ENCODE assay signal across 1 cellular context in the genomic region with DNA sequence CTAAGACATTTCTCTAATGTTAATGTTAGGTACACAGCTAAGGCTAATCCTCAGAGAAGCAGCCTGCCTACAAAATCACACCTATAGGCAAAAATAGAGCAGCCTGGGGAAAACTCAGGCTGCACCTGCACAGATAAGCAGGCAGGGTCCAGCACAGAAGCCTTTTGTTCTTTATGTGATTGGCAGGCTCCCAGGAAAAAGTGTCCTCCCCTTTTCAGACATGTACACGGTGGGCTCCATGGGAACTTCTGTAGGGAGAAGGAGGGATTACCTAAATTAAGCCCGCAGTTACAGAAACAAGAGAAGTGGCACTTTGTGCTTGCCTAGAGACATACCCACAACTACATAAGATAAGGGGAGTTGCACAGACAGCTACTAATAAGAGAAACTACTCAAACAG.
TF ChIP-seq lines count a peak whose summit lies in the region.

No MANE protein-coding gene starts in this region.

TF ChIP-seq in GM23338, 12 proteins besides CTCF, POLR2A, EP300 and RAD21 (continued from another document):
- TF ChIP-seq, protein P1, sequence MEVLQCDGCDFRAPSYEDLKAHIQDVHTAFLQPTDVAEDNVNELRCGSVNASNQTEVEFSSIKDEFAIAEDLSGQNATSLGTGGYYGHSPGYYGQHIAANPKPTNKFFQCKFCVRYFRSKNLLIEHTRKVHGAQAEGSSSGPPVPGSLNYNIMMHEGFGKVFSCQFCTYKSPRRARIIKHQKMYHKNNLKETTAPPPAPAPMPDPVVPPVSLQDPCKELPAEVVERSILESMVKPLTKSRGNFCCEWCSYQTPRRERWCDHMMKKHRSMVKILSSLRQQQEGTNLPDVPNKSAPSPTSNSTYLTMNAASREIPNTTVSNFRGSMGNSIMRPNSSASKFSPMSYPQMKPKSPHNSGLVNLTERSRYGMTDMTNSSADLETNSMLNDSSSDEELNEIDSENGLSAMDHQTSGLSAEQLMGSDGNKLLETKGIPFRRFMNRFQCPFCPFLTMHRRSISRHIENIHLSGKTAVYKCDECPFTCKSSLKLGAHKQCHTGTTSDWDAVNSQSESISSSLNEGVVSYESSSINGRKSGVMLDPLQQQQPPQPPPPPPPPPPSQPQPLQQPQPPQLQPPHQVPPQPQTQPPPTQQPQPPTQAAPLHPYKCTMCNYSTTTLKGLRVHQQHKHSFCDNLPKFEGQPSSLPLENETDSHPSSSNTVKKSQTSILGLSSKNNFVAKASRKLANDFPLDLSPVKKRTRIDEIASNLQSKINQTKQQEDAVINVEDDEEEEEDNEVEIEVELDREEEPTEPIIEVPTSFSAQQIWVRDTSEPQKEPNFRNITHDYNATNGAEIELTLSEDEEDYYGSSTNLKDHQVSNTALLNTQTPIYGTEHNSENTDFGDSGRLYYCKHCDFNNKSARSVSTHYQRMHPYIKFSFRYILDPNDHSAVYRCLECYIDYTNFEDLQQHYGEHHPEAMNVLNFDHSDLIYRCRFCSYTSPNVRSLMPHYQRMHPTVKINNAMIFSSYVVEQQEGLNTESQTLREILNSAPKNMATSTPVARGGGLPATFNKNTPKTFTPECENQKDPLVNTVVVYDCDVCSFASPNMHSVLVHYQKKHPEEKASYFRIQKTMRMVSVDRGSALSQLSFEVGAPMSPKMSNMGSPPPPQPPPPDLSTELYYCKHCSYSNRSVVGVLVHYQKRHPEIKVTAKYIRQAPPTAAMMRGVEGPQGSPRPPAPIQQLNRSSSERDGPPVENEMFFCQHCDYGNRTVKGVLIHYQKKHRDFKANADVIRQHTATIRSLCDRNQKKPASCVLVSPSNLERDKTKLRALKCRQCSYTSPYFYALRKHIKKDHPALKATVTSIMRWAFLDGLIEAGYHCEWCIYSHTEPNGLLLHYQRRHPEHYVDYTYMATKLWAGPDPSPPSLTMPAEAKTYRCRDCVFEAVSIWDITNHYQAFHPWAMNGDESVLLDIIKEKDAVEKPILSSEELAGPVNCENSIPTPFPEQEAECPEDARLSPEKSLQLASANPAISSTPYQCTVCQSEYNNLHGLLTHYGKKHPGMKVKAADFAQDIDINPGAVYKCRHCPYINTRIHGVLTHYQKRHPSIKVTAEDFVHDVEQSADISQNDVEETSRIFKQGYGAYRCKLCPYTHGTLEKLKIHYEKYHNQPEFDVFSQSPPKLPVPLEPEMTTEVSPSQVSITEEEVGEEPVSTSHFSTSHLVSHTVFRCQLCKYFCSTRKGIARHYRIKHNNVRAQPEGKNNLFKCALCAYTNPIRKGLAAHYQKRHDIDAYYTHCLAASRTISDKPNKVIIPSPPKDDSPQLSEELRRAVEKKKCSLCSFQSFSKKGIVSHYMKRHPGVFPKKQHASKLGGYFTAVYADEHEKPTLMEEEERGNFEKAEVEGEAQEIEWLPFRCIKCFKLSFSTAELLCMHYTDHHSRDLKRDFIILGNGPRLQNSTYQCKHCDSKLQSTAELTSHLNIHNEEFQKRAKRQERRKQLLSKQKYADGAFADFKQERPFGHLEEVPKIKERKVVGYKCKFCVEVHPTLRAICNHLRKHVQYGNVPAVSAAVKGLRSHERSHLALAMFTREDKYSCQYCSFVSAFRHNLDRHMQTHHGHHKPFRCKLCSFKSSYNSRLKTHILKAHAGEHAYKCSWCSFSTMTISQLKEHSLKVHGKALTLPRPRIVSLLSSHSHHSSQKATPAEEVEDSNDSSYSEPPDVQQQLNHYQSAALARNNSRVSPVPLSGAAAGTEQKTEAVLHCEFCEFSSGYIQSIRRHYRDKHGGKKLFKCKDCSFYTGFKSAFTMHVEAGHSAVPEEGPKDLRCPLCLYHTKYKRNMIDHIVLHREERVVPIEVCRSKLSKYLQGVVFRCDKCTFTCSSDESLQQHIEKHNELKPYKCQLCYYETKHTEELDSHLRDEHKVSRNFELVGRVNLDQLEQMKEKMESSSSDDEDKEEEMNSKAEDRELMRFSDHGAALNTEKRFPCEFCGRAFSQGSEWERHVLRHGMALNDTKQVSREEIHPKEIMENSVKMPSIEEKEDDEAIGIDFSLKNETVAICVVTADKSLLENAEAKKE (CRISPR knock-in tag; IDR thresholded peaks at IDR 0.05), result no peak
- TF ChIP-seq EZH2phosphoT487 (IDR thresholded peaks at IDR 0.05; ENCODE audit: unreplicated experiment), result no peak
- no peak for TF ChIP-seq EZH2 (IDR thresholded peaks at IDR 0.05; ENCODE audit: low read depth, unreplicated experiment)
- TF ChIP-seq POLR2AphosphoS5 (IDR thresholded peaks at IDR 0.05; ENCODE audit: low read depth), result no peak
- no peak for TF ChIP-seq CREB1 (CRISPR knock-in tag; IDR thresholded peaks at IDR 0.05; ENCODE audit: low read depth)
- TF ChIP-seq NANOG (IDR thresholded peaks at IDR 0.05; ENCODE audit: borderline replicate concordance), result no peak
- no peak for TF ChIP-seq STAT1 (IDR thresholded peaks at IDR 0.05; ENCODE audit: unreplicated experiment)
